11 cellular contexts compared by ENCODE assay signal in the genomic region with DNA sequence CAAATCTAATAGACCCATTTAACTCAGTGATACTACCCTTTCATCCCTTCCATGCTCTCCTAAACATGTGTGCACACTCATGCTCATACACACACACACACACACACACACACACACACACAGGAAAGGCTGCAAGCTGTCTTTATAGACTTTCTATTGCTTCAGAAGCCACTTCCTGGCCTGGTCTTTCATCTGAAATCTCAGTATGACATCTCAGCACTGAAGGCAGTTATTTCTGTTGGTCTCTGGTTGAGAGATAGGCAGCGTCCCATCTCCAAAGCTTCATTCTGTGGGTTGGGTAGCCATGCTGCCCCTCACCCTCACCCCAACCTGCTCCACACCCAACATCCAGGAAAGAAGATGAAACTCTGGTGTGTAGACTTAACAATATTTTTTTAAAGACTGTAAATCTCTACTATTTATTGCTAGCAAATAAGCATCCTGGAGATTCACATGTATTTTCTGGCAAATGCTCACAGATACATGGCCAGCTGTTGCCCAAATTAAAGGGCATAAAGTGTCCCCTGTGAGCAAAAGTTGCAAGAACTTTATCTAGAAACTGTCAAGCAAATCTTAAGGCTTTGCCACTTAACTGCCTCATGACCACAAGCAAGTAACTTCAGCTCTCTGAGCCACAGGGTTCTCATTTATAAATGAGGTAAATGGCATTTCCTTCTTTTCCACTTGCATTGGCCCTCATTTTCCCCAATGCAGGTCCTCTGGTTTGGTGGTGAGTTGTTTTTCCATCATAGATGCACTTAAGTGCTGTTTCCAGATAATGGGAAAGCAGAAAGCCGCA.
A peak's percentile ranks its signal among the peaks of the same experiment; 100 is the strongest.
DNase-seq lines count a peak whose midpoint lies in the region; ATAC-seq and TF ChIP-seq lines count a peak whose summit lies in the region.
"Had no signal": no experiment of that assay in that cellular context is flagged by ENCODE, and none has a peak within 500 bp of the region (broad histone marks: within the 10 kb centered on the region; RNA-seq: fewer than 3 reads in every experiment).

No MANE protein-coding gene starts in this region.

- peak overlapping the region in 7 of 8 donors; percentile 60 to 86 (median 76) for H3K4me3 Mint-ChIP-seq in CD4-positive, alpha-beta memory T cell
- peak overlapping the region; percentile 55 for H3K4me3 Mint-ChIP-seq in T-helper 1 cell treated with Interleukin-12 subunit alpha and Interleukin-12 subunit beta and Interleukin-4 antibody, amounts not matched to agents 30 μg/mL and 1 μg/mL, for 36 hours
- H3K4me3 Mint-ChIP-seq: neural crest cell had no signal

- H3K27ac Mint-ChIP-seq in CD4-positive, alpha-beta memory T cell = peak overlapping the region; percentile 53 to 93 (median 77)
- peak overlapping the region; percentile 89 for H3K27ac Mint-ChIP-seq in T-helper 1 cell treated with Interleukin-12 subunit alpha and Interleukin-12 subunit beta and Interleukin-4 antibody, amounts not matched to agents 30 μg/mL and 1 μg/mL, for 36 hours

- intact Hi-C loops in CD4-positive, alpha-beta memory T cell (cut with micrococcal nuclease) = loop anchor here (2.0 kb wide), 1 partner anchor 70 kb away; no protein-coding TSS in a partner anchor
- intact Hi-C loops in ovary (cut with DNase I) = loop anchor here in 1 of 4 donors (5.0 kb wide), 1 partner anchor 48 kb away; no protein-coding TSS in a partner anchor

- H3K27me3 Mint-ChIP-seq in CD4-positive, alpha-beta memory T cell = no peaks in the 10 kb centered on the region
- no peaks in the 10 kb centered on the region for H3K27me3 Mint-ChIP-seq in T-helper 1 cell treated with Interleukin-12 subunit alpha and Interleukin-12 subunit beta and Interleukin-4 antibody, amounts not matched to agents 30 μg/mL and 1 μg/mL, for 36 hours (ENCODE audit: low read depth)

- H3K9me3 Mint-ChIP-seq in CD4-positive, alpha-beta memory T cell = no peaks in the 10 kb centered on the region
- peaks cover 12% of the 10 kb centered on the region for H3K9me3 Mint-ChIP-seq in T-helper 1 cell treated with Interleukin-12 subunit alpha and Interleukin-12 subunit beta and Interleukin-4 antibody, amounts not matched to agents 30 μg/mL and 1 μg/mL, for 36 hours

- no peaks in the 10 kb centered on the region for H3K36me3 ChIP-seq in CD4-positive, alpha-beta memory T cell (ENCODE audit: insufficient read depth, low read length)
- H3K36me3 ChIP-seq in ovary = no peaks in the 10 kb centered on the region

- no peak for TF ChIP-seq POLR2A in ovary (IDR thresholded peaks at IDR 0.05)

- TF ChIP-seq EP300 in ovary (IDR thresholded peaks at IDR 0.05) = no peak

- no peak overlapping the region for H3K27ac ChIP-seq in CD4-positive, alpha-beta memory T cell (ENCODE audit: low read depth, low read length)
- no peak overlapping the region for H3K27ac ChIP-seq in ovary
- H3K27ac ChIP-seq: KMS-11 had no signal

- peak; percentile 68 to 80 (median 77) for DNase-seq in CD4-positive, alpha-beta memory T cell
- DNase-seq in central memory CD4-positive, alpha-beta T cell = peak; percentile 74
- DNase-seq in anterior cingulate cortex (lab: John Stamatoyannopoulos, UW) (no peak), NCI-H526 (lab: John Stamatoyannopoulos, UW) (no peak), ovary (no peak)
- DNase-seq: Calu3 had no signal

- CTCF ChIA-PET in CD4-positive, alpha-beta memory T cell (lab: Charles Lee; ENCODE audit: partially characterized antibody) = interaction anchor here (0.7 to 1.9 kb wide), 2 partner anchors 23 to 49 kb away, joined by 3 to 5 read pairs; no protein-coding TSS in a partner anchor

- POLR2A ChIA-PET in CD4-positive, alpha-beta memory T cell (lab: Charles Lee; ENCODE audit: partially characterized antibody) = interaction anchor here (0.6 to 2.4 kb wide), 3 partner anchors 24 to 195 kb away, joined by 3 to 20 read pairs (median 11); no protein-coding TSS in a partner anchor

- H3K36me3 Mint-ChIP-seq in CD4-positive, alpha-beta memory T cell = peaks cover 0 to 2% of the 10 kb centered on the region in 2 donors
- peaks cover 10% of the 10 kb centered on the region for H3K36me3 Mint-ChIP-seq in T-helper 1 cell treated with Interleukin-12 subunit alpha and Interleukin-12 subunit beta and Interleukin-4 antibody, amounts not matched to agents 30 μg/mL and 1 μg/mL, for 36 hours (ENCODE audit: low read depth)

- ATAC-seq in HG02642 (IDR thresholded peaks at IDR 0.05; ENCODE audit: poor library complexity, unreplicated experiment) (peak; percentile 80), GM18858 (IDR thresholded peaks at IDR 0.05; ENCODE audit: unreplicated experiment) (no peak)

- peaks cover 28% of the 10 kb centered on the region for H3K4me1 ChIP-seq in CD4-positive, alpha-beta memory T cell (ENCODE audit: insufficient read depth, low read length)
- no peaks in the 10 kb centered on the region for H3K4me1 ChIP-seq in ovary (ENCODE audit: insufficient read depth)

- WGBS in ovary, 3 donors = 77 to 83% (median 82%) methylated on average over 2 of the region's 2 CpGs

- no peak overlapping the region for H3K4me3 ChIP-seq in CD4-positive, alpha-beta memory T cell (ENCODE audit: low read length in 2 of 2)
- H3K4me3 ChIP-seq in ovary = no peak overlapping the region

- TF ChIP-seq CTCF in ovary (IDR thresholded peaks at IDR 0.05) = no peak

- H3K4me1 Mint-ChIP-seq in CD4-positive, alpha-beta memory T cell = peaks cover 22 to 42% (median 31%) of the 10 kb centered on the region in 4 donors
- H3K4me1 Mint-ChIP-seq in T-helper 1 cell treated with Interleukin-12 subunit alpha and Interleukin-12 subunit beta and Interleukin-4 antibody, amounts not matched to agents 30 μg/mL and 1 μg/mL, for 36 hours (ENCODE audit: low read depth) = peaks cover 31% of the 10 kb centered on the region

- H3K27me3 ChIP-seq in CD4-positive, alpha-beta memory T cell (ENCODE audit: insufficient read depth, low read length) = no peaks in the 10 kb centered on the region
- no peaks in the 10 kb centered on the region for H3K27me3 ChIP-seq in ovary

- no peaks in the 10 kb centered on the region for H3K9me3 ChIP-seq in CD4-positive, alpha-beta memory T cell (ENCODE audit: control insufficient read depth in 1 of 2, low read length in 2 of 2)
- H3K9me3 ChIP-seq in ovary = no peaks in the 10 kb centered on the region

Comparison
In these comparisons a context has a peak if more than half of its experiments do, and no peak if none do; other contexts are left out.
1. DNase-seq: peak in CD4-positive, alpha-beta memory T cell (5 of 5) and central memory CD4-positive, alpha-beta T cell (single experiment); none in anterior cingulate cortex (0 of 58), NCI-H526 (0 of 2) and ovary (0 of 5).